ENCODE assay signal across 10 cellular contexts in genomic region chr1:180173952-180174351, GRCh38. TPM values are rescaled to one million over a fixed set of nuclear protein-coding genes. Genes with fewer than 3 reads are reported as not detected.
A peak's percentile ranks its signal among the peaks of the same experiment; 100 is the strongest.
DNase-seq lines count a peak whose midpoint lies in the region; ATAC-seq and TF ChIP-seq lines count a peak whose summit lies in the region.
"Had no signal": no experiment of that assay in that cellular context is flagged by ENCODE, and none has a peak within 500 bp of the region (broad histone marks: within the 10 kb centered on the region; RNA-seq: fewer than 3 reads in every experiment).

No MANE protein-coding gene starts in this region.

- TF ChIP-seq EP300 in sigmoid colon (IDR thresholded peaks at IDR 0.05): peak in 1 of 4 donors; percentile 14

- TF ChIP-seq POLR2A in sigmoid colon (IDR thresholded peaks at IDR 0.05): no peak

- WGBS in heart right ventricle, 2 donors: 4 to 12% methylated on average over 8 of the region's 8 CpGs
- 72 to 74% methylated on average over 8 of the region's 8 CpGs for WGBS in sigmoid colon, 2 donors

- peaks cover 0 to 10% (median 0%) of the 10 kb centered on the region in 9 donors for H3K36me3 ChIP-seq in heart right ventricle
- no peaks in the 10 kb centered on the region for H3K36me3 ChIP-seq in sigmoid colon

- DNase-seq in DMS79 treated with DMSO at 0.1 percent for 48 hours (lab: John Stamatoyannopoulos, UW): peak; percentile 48
- DNase-seq in amygdala (lab: John Stamatoyannopoulos, UW): peak in 38 of 56 donors; percentile 9 to 75 (median 51)
- peak; percentile 84 to 87 for DNase-seq in heart right ventricle
- peak; percentile 97 for DNase-seq in sigmoid colon

- ATAC-seq in heart right ventricle (peak; percentile 73 to 88 (median 81)), GM21423 (IDR thresholded peaks at IDR 0.05; ENCODE audit: unreplicated experiment) (no peak), HG03460 (IDR thresholded peaks at IDR 0.05; ENCODE audit: unreplicated experiment) (no peak), HG03342 (IDR thresholded peaks at IDR 0.05; ENCODE audit: unreplicated experiment) (no peak)
- no peak for ATAC-seq in activated CD4-positive, CD25-positive, alpha-beta regulatory T cell treated with anti-CD3 and anti-CD28 coated beads, Interleukin-2, amount 50 U/mL, for 24 hours

- H3K4me3 ChIP-seq in heart right ventricle: no peak overlapping the region
- H3K4me3 ChIP-seq in sigmoid colon: no peak overlapping the region

- intact Hi-C loops in heart right ventricle (cut with DNase I) (loop anchor here in 8 of 10 donors (2.0 to 10.0 kb wide), 7 partner anchors 57 to 469 kb away; partner anchors contain the start of gene TOR1AIP2 (in 1 of the 8)), sigmoid colon (cut with DNase I) (loop anchor here (1.0 kb wide), 1 partner anchor 20 kb away; the partner anchor contains the start of gene QSOX1)

- TF ChIP-seq CTCF in heart right ventricle (IDR thresholded peaks at IDR 0.05) (no peak), sigmoid colon (IDR thresholded peaks at IDR 0.05) (no peak)

- no peaks in the 10 kb centered on the region for H3K27me3 ChIP-seq in heart right ventricle
- H3K27me3 ChIP-seq in sigmoid colon: no peaks in the 10 kb centered on the region

- H3K27ac ChIP-seq in heart right ventricle (peak overlapping the region; percentile 3 to 83 (median 66)), sigmoid colon (peak overlapping the region; percentile 8 to 74 (median 69))
- H3K27ac ChIP-seq: parathyroid adenoma had no signal

- H3K9me3 ChIP-seq in heart right ventricle (no peaks in the 10 kb centered on the region), sigmoid colon (no peaks in the 10 kb centered on the region)

- H3K4me1 ChIP-seq in heart right ventricle (peaks cover 6 to 46% (median 31%) of the 10 kb centered on the region in 9 donors), sigmoid colon (peaks cover 0 to 19% (median 15%) of the 10 kb centered on the region in 4 donors)
- H3K4me1 ChIP-seq: parathyroid adenoma had no signal

RNA-seq across cellular contexts. Expression of gene QSOX1, which starts 19.3 kb away (rescaled TPM):
- 100 to 1,000 TPM in 4 of 10 donors, 10 to 100 TPM in 6; 43.5 to 198 (median 84.6) TPM for total RNA-seq in heart right ventricle
- 100 to 1,000 TPM in 1 of 2 donors, 10 to 100 TPM in 1; 67.7 to 129 TPM for polyA plus RNA-seq in heart right ventricle
- 100 to 1,000 TPM in 1 of 4 donors, 10 to 100 TPM in 3; 64.5 to 102 (median 78.9) TPM for total RNA-seq in sigmoid colon
- 100 to 1,000 TPM in 1 of 3 donors, 10 to 100 TPM in 2; 26.4 to 175 (median 27.7) TPM for polyA plus RNA-seq in sigmoid colon

RNA-seq across cellular contexts. Expression of gene LHX4, which starts 56.1 kb away (rescaled TPM):
- total RNA-seq in heart right ventricle: not detected
- polyA plus RNA-seq in heart right ventricle: under 1 TPM in 1 of 2 donors, not detected in 1; under 0.01 TPM
- not detected for total RNA-seq in sigmoid colon
- polyA plus RNA-seq in sigmoid colon: under 1 TPM; 0.44 to 0.92 (median 0.60) TPM
- polyA plus RNA-seq: CD14-positive monocyte had no signal

Comparison
In these comparisons a context has a peak if more than half of its experiments do, and no peak if none do; other contexts are left out.
1. ATAC-seq: peak in heart right ventricle (8 of 8); none in GM21423 (single experiment), HG03460 (single experiment), activated CD4-positive, CD25-positive, alpha-beta regulatory T cell treated with anti-CD3 and anti-CD28 coated beads, Interleukin-2, amount 50 U/mL, for 24 hours (0 of 2) and HG03342 (single experiment).
2. Peak in every context shown above with its lines, with median percentiles within 50 percentile points of each other: DNase-seq.